In genomic region chrX:2498781-2499302, GRCh38 we compare ENCODE assay signal across 7 cellular contexts. TPM values are rescaled to one million over a fixed set of nuclear protein-coding genes. Genes with fewer than 3 reads are reported as not detected.
A peak's percentile ranks its signal among the peaks of the same experiment; 100 is the strongest.
DNase-seq lines count a peak whose midpoint lies in the region; ATAC-seq, FAIRE-seq and TF ChIP-seq lines count a peak whose summit lies in the region.

No MANE protein-coding gene starts in this region.

- peak overlapping the region; percentile 91 for H3K9ac ChIP-seq in astrocyte (ENCODE audit: low read length)
- peak overlapping the region; percentile 45 for H3K9ac ChIP-seq in iPS-18a (ENCODE audit: low read length)
- H3K9ac ChIP-seq in smooth muscle cell (ENCODE audit: low read depth), result peak overlapping the region; percentile 63

- no peaks in the 10 kb centered on the region for H3K27me3 Mint-ChIP-seq in astrocyte (ENCODE audit: low read depth, unreplicated experiment)

- H3F3A ChIP-seq in smooth muscle cell (ENCODE audit: low read depth), result peaks cover 3% of the 10 kb centered on the region

- peak overlapping the region; percentile 28 for H2AFZ ChIP-seq in astrocyte (ENCODE audit: low read depth, low read length)
- no peak overlapping the region for H2AFZ ChIP-seq in smooth muscle cell (ENCODE audit: low read depth)

- peaks cover 34% of the 10 kb centered on the region for H4K20me1 ChIP-seq in astrocyte (ENCODE audit: insufficient read depth, low read length)
- peaks cover 54% of the 10 kb centered on the region for H4K20me1 ChIP-seq in smooth muscle cell (ENCODE audit: low read depth)

- ATAC-seq in activated CD4-positive, CD25-positive, alpha-beta regulatory T cell treated with anti-CD3 and anti-CD28 coated beads, Interleukin-2, amount 50 U/mL, for 24 hours, result no peak
- ATAC-seq in GM21786 (IDR thresholded peaks at IDR 0.05; ENCODE audit: unreplicated experiment), result no peak

- H3K27ac ChIP-seq in astrocyte (ENCODE audit: low read depth, low read length) (peak overlapping the region; percentile 80), iPS-18a (ENCODE audit: low read length) (peak overlapping the region; percentile 73), smooth muscle cell (ENCODE audit: low read depth) (peak overlapping the region; percentile 88)

- FAIRE-seq in astrocyte (lab: Jason Lieb, UNC), result peak; percentile 39

- H3K27ac Mint-ChIP-seq in astrocyte (ENCODE audit: unreplicated experiment), result peak overlapping the region; percentile 84

- H3K36me3 Mint-ChIP-seq in astrocyte (ENCODE audit: low read depth, unreplicated experiment), result peaks cover 2% of the 10 kb centered on the region

- H3K4me3 ChIP-seq in astrocyte (ENCODE audit: insufficient read depth, low read depth, low read length) (peak overlapping the region; percentile 78), iPS-18a (ENCODE audit: low read length) (peak overlapping the region; percentile 78), smooth muscle cell (peak overlapping the region; percentile 91)

- WGBS in smooth muscle cell (ENCODE audit: low lambda C conversion rate), result 6% methylated on average over 10 of the region's 10 CpGs

- peaks cover 63% of the 10 kb centered on the region for H3K79me2 ChIP-seq in astrocyte (ENCODE audit: insufficient read depth, low read length)
- H3K79me2 ChIP-seq in smooth muscle cell (ENCODE audit: low read depth), result peaks cover 63% of the 10 kb centered on the region

- H3K4me1 ChIP-seq in astrocyte (ENCODE audit: insufficient read depth, low read length) (peaks cover 23% of the 10 kb centered on the region), iPS-18a (ENCODE audit: control insufficient read depth, low read depth, low read length) (peaks cover 27% of the 10 kb centered on the region), smooth muscle cell (ENCODE audit: low read depth) (peaks cover 25% of the 10 kb centered on the region)

- DNase-seq in HK-2 (ENCODE audit: unreplicated experiment) (peak; percentile 33), astrocyte (ENCODE audit: low read depth) (peak; percentile 15), smooth muscle cell (lab: John Stamatoyannopoulos, UW; ENCODE audit: unreplicated experiment) (no peak), NCI-H1417 treated with DMSO at 0.1 percent for 48 hours (lab: John Stamatoyannopoulos, UW) (no peak)

- H3K36me3 ChIP-seq in astrocyte (ENCODE audit: insufficient read depth, low read length), result no peaks in the 10 kb centered on the region
- peaks cover 10% of the 10 kb centered on the region for H3K36me3 ChIP-seq in iPS-18a (ENCODE audit: control insufficient read depth, low read depth, low read length)
- H3K36me3 ChIP-seq in smooth muscle cell (ENCODE audit: low read depth), result no peaks in the 10 kb centered on the region

- TF ChIP-seq CTCF in astrocyte (IDR thresholded peaks at IDR 0.05; ENCODE audit: insufficient read depth, low read depth, low read length), result no peak
- TF ChIP-seq CTCF in smooth muscle cell (IDR thresholded peaks at IDR 0.05; ENCODE audit: borderline replicate concordance, insufficient read depth, poor library complexity, severe bottlenecking), result no peak

- H3K9me3 ChIP-seq in astrocyte (ENCODE audit: insufficient read depth, low read depth, low read length) (no peaks in the 10 kb centered on the region), iPS-18a (ENCODE audit: control insufficient read depth, low read depth, low read length) (no peaks in the 10 kb centered on the region), smooth muscle cell (replicated peaks; ENCODE audit: low read depth) (no peaks in the 10 kb centered on the region)

- no peaks in the 10 kb centered on the region for H3K9me3 Mint-ChIP-seq in astrocyte (ENCODE audit: unreplicated experiment)

- H3K4me3 Mint-ChIP-seq in astrocyte (ENCODE audit: unreplicated experiment), result peak overlapping the region; percentile 87

- peaks cover 20% of the 10 kb centered on the region for H3K4me1 Mint-ChIP-seq in astrocyte (ENCODE audit: low read depth, unreplicated experiment)

- H3K27me3 ChIP-seq in astrocyte (ENCODE audit: insufficient read depth, low read length) (no peaks in the 10 kb centered on the region), iPS-18a (ENCODE audit: control insufficient read depth, insufficient read depth, low read length) (no peaks in the 10 kb centered on the region), smooth muscle cell (ENCODE audit: low read depth) (no peaks in the 10 kb centered on the region)

- H3K4me2 ChIP-seq in astrocyte (ENCODE audit: low read length) (peak overlapping the region; percentile 87), smooth muscle cell (peak overlapping the region; percentile 89)

RNA-seq across cellular contexts. Expression of gene DHRSX, which starts 1.9 kb away (rescaled TPM):
- total RNA-seq in astrocyte, result 28.4 and 30.4 TPM in 2 replicates
- total RNA-seq in smooth muscle cell, result 31.1 and 32.5 TPM in 2 replicates
- 49.9 and 53.9 TPM in 2 replicates for polyA plus RNA-seq in smooth muscle cell

RNA-seq across cellular contexts. Expression of gene ZBED1, which starts 1.9 kb away (rescaled TPM):
- total RNA-seq in astrocyte, result 19.9 and 21.3 TPM in 2 replicates
- 15.7 and 23.6 TPM in 2 replicates for total RNA-seq in smooth muscle cell
- polyA plus RNA-seq in smooth muscle cell, result 17.2 and 19.0 TPM in 2 replicates

Comparison
In these comparisons a context has a peak if more than half of its experiments do, and no peak if none do; other contexts are left out.
1. DNase-seq: peak in HK-2 (single experiment) and astrocyte (single experiment); none in smooth muscle cell (single experiment) and NCI-H1417 treated with DMSO at 0.1 percent for 48 hours (single experiment).
2. Peak in every context shown above with its lines, with median percentiles within 50 percentile points of each other: H3K27ac ChIP-seq, H3K4me3 ChIP-seq and H3K9ac ChIP-seq.